Comparison of ENCODE assay signal across 22 cellular contexts in the genomic region with DNA sequence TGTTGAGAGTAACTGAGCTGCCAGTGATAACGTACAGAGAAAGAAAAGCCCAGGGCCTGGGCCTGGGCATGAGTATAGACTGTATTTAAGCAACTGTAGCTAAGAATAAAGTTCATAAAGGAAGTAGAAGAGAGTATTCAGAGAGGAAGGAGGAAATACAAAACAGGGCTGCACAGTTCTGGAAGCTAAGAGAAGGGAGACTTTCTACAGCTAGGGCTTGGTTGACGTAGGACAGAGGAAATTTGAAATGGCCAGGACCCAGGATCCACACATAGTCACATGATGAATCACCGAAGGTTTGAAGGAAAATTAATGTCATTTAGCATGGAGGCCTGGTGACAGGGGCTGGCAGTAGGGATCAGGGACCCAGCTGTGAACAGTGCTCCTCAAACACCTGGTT.
DNase-seq lines count a peak whose midpoint lies in the region; ATAC-seq, FAIRE-seq and TF ChIP-seq lines count a peak whose summit lies in the region.
"Had no signal": no experiment of that assay in that cellular context is flagged by ENCODE, and none has a peak within 500 bp of the region (broad histone marks: within the 10 kb centered on the region; RNA-seq: fewer than 3 reads in every experiment).

No MANE protein-coding gene starts in this region.

- H3K4me1 Mint-ChIP-seq in GM23338 (peaks cover 12% of the 10 kb centered on the region), astrocyte (ENCODE audit: low read depth, unreplicated experiment) (peaks cover 9% of the 10 kb centered on the region)
- no peaks in the 10 kb centered on the region for H3K4me1 Mint-ChIP-seq in activated naive CD4-positive, alpha-beta T cell treated with anti-CD3 and anti-CD28 coated beads, Interleukin-2, amount 10 ng/mL, durations not matched to agents 7 days and 5 days

- no peaks in the 10 kb centered on the region for H3K9me3 ChIP-seq in astrocyte (ENCODE audit: insufficient read depth, low read depth, low read length)
- H3K9me3 ChIP-seq: gastroesophageal sphincter, uterus had no signal

- H2AFZ ChIP-seq in ACC112 (ENCODE audit: low read length, unreplicated experiment), result peak overlapping the region; percentile 16
- H2AFZ ChIP-seq in GM23338, result peak overlapping the region; percentile 63; the same call in 1 of the 2 replicates
- H2AFZ ChIP-seq in astrocyte (ENCODE audit: low read depth, low read length), result peak overlapping the region; percentile 26

- H3K27me3 Mint-ChIP-seq in GM23338 (ENCODE audit: insufficient read depth, low read depth, poor library complexity), result peaks cover 4% of the 10 kb centered on the region
- H3K27me3 Mint-ChIP-seq in astrocyte (ENCODE audit: low read depth, unreplicated experiment), result no peaks in the 10 kb centered on the region
- no peaks in the 10 kb centered on the region for H3K27me3 Mint-ChIP-seq in activated naive CD4-positive, alpha-beta T cell treated with anti-CD3 and anti-CD28 coated beads, Interleukin-2, amount 10 ng/mL, durations not matched to agents 7 days and 5 days
- H3K27me3 Mint-ChIP-seq: brain; CD4-positive, alpha-beta T cell had no signal

- FAIRE-seq in astrocyte (lab: Jason Lieb, UNC), result no peak

- H3K36me3 ChIP-seq in ACC112 (ENCODE audit: insufficient read depth, low read length) (no peaks in the 10 kb centered on the region), GM23338 (ENCODE audit: insufficient read depth) (no peaks in the 10 kb centered on the region; the same call in 1 of the 2 replicates), astrocyte (ENCODE audit: insufficient read depth, low read length) (no peaks in the 10 kb centered on the region)
- H3K36me3 ChIP-seq: gastroesophageal sphincter, uterus had no signal

- no peak overlapping the region for H3K27ac ChIP-seq in ACC112 (ENCODE audit: low read depth, low read length)
- no peak overlapping the region for H3K27ac ChIP-seq in GM23338 (ENCODE audit: low read depth)
- no peak overlapping the region for H3K27ac ChIP-seq in astrocyte (ENCODE audit: low read depth, low read length)
- H3K27ac ChIP-seq: gastroesophageal sphincter, SK-N-MC, uterus had no signal

- H3K79me2 ChIP-seq in ACC112 (ENCODE audit: control insufficient read depth, insufficient read depth, low read length, unreplicated experiment) (no peaks in the 10 kb centered on the region), GM23338 (replicated peaks; ENCODE audit: insufficient read depth) (no peaks in the 10 kb centered on the region), astrocyte (ENCODE audit: insufficient read depth, low read length) (no peaks in the 10 kb centered on the region)

- no peak for TF ChIP-seq CTCF in GM23338 (conservative IDR thresholded peaks at IDR 0.05; ENCODE audit: low read depth in 2 of 2)
- no peak for TF ChIP-seq CTCF in astrocyte (IDR thresholded peaks at IDR 0.05; ENCODE audit: insufficient read depth, low read depth, low read length)

- CTCF ChIA-PET in activated naive CD4-positive, alpha-beta T cell treated with anti-CD3 and anti-CD28 coated beads, Interleukin-2, amount 10 ng/mL, durations not matched to agents 7 days and 5 days (lab: Charles Lee), result no interaction called here

- H3K27me3 ChIP-seq in ACC112 (ENCODE audit: insufficient read depth, low read length), result no peaks in the 10 kb centered on the region
- H3K27me3 ChIP-seq in GM23338 (ENCODE audit: insufficient read depth), result no peaks in the 10 kb centered on the region
- H3K27me3 ChIP-seq in astrocyte (ENCODE audit: insufficient read depth, low read length), result no peaks in the 10 kb centered on the region
- H3K27me3 ChIP-seq: gastroesophageal sphincter, uterus had no signal

- H3K9me2 ChIP-seq in GM23338 (ENCODE audit: insufficient read depth), result no peaks in the 10 kb centered on the region

- H4K20me1 ChIP-seq in GM23338 (replicated peaks; ENCODE audit: insufficient read depth), result no peaks in the 10 kb centered on the region
- no peaks in the 10 kb centered on the region for H4K20me1 ChIP-seq in astrocyte (ENCODE audit: insufficient read depth, low read length)

- H3K36me3 Mint-ChIP-seq in GM23338 (ENCODE audit: low read depth), result no peaks in the 10 kb centered on the region
- no peaks in the 10 kb centered on the region for H3K36me3 Mint-ChIP-seq in astrocyte (ENCODE audit: low read depth, unreplicated experiment)
- no peaks in the 10 kb centered on the region for H3K36me3 Mint-ChIP-seq in activated naive CD4-positive, alpha-beta T cell treated with anti-CD3 and anti-CD28 coated beads, Interleukin-2, amount 10 ng/mL, durations not matched to agents 7 days and 5 days
- H3K36me3 Mint-ChIP-seq: activated naive CD4-positive, alpha-beta T cell treated with anti-CD3 and anti-CD28 coated beads, Interleukin-2, amount 50 U/mL, for 72 hours; brain had no signal

- no peak overlapping the region for H3K27ac Mint-ChIP-seq in GM23338
- H3K27ac Mint-ChIP-seq in astrocyte (ENCODE audit: unreplicated experiment), result peak overlapping the region; percentile 1
- no peak overlapping the region for H3K27ac Mint-ChIP-seq in activated naive CD4-positive, alpha-beta T cell treated with anti-CD3 and anti-CD28 coated beads, Interleukin-2, amount 10 ng/mL, durations not matched to agents 7 days and 5 days
- H3K27ac Mint-ChIP-seq: activated naive CD4-positive, alpha-beta T cell treated with anti-CD3 and anti-CD28 coated beads, Interleukin-2, amount 50 U/mL, for 72 hours; brain; CD4-positive, alpha-beta T cell had no signal

- intact Hi-C loops in left colon (cut with DNase I, micrococcal nuclease), result no loop called here

- no peak overlapping the region for H3K9ac ChIP-seq in astrocyte (ENCODE audit: low read length)

- H3K4me3 Mint-ChIP-seq in GM23338 (no peak overlapping the region), astrocyte (ENCODE audit: unreplicated experiment) (no peak overlapping the region)
- H3K4me3 Mint-ChIP-seq in activated naive CD4-positive, alpha-beta T cell treated with anti-CD3 and anti-CD28 coated beads, Interleukin-2, amount 10 ng/mL, durations not matched to agents 7 days and 5 days, result no peak overlapping the region
- H3K4me3 Mint-ChIP-seq: brain; CD4-positive, alpha-beta T cell had no signal

- no peak for ATAC-seq in GM23338
- peak; percentile 93 for ATAC-seq in left colon
- no peak for ATAC-seq in HG02885 (IDR thresholded peaks at IDR 0.05; ENCODE audit: poor library complexity, unreplicated experiment)
- ATAC-seq: activated naive CD4-positive, alpha-beta T cell treated with anti-CD3 and anti-CD28 coated beads, Interleukin-2, amount 50 U/mL, for 72 hours; gastroesophageal sphincter; Panc1 had no signal

- DNase-seq in GM23338 (ENCODE audit: low spot score) (no peak), astrocyte (ENCODE audit: low read depth) (peak; percentile 56), left colon (no peak), GM19240 (ENCODE audit: insufficient read length, low spot score) (no peak), amniotic stem cell (lab: John Stamatoyannopoulos, UW) (no peak)
- DNase-seq in activated naive CD4-positive, alpha-beta T cell treated with anti-CD3 and anti-CD28 coated beads, Interleukin-2, amount 10 ng/mL, durations not matched to agents 7 days and 5 days, result no peak
- DNase-seq: CD4-positive, alpha-beta T cell; cortex of kidney; DMS153; midbrain; NCI-H1436; NCI-H774; substantia nigra; T1000; uterus had no signal

- H3K9me3 Mint-ChIP-seq in GM23338 (no peaks in the 10 kb centered on the region), astrocyte (ENCODE audit: unreplicated experiment) (no peaks in the 10 kb centered on the region)
- no peaks in the 10 kb centered on the region for H3K9me3 Mint-ChIP-seq in activated naive CD4-positive, alpha-beta T cell treated with anti-CD3 and anti-CD28 coated beads, Interleukin-2, amount 10 ng/mL, durations not matched to agents 7 days and 5 days
- H3K9me3 Mint-ChIP-seq: activated naive CD4-positive, alpha-beta T cell treated with anti-CD3 and anti-CD28 coated beads, Interleukin-2, amount 50 U/mL, for 72 hours; CD4-positive, alpha-beta T cell had no signal

- H3F3A ChIP-seq in GM23338 (replicated peaks; ENCODE audit: low read depth), result 0 out of 2 replicates have a peak, but pooled peaks cover 4% of the 10 kb centered on the region

- H3K4me1 ChIP-seq in ACC112 (ENCODE audit: control insufficient read depth, insufficient read depth, low read length, unreplicated experiment) (peaks cover 23% of the 10 kb centered on the region), GM23338 (ENCODE audit: insufficient read depth) (peaks cover 12% of the 10 kb centered on the region), astrocyte (ENCODE audit: insufficient read depth, low read length) (peaks cover 5% of the 10 kb centered on the region)
- H3K4me1 ChIP-seq: uterus had no signal

- H3K4me3 ChIP-seq in ACC112 (ENCODE audit: low read depth, low read length), result no peak overlapping the region
- no peak overlapping the region for H3K4me3 ChIP-seq in GM23338
- H3K4me3 ChIP-seq in astrocyte (ENCODE audit: insufficient read depth, low read depth, low read length), result no peak overlapping the region
- H3K4me3 ChIP-seq: gastroesophageal sphincter, SK-N-MC, uterus had no signal

- H3K4me2 ChIP-seq in GM23338 (no peak overlapping the region), astrocyte (ENCODE audit: low read length) (no peak overlapping the region)

TF ChIP-seq in GM23338, 12 proteins besides CTCF, POLR2A, EP300 and RAD21 (continues in another document):
- no peak for TF ChIP-seq ZNF331 (CRISPR knock-in tag; IDR thresholded peaks at IDR 0.05; ENCODE audit: low read depth)
- TF ChIP-seq STAT1 (IDR thresholded peaks at IDR 0.05; ENCODE audit: unreplicated experiment), result no peak
